Comparison of ENCODE assay signal across 1 cellular context in genomic region chr9:35711501-35712428, GRCh38.
A peak's percentile ranks its signal among the peaks of the same experiment; 100 is the strongest.
TF ChIP-seq lines count a peak whose summit lies in the region.

No MANE protein-coding gene starts in this region.

TF ChIP-seq in GM12878, 131 proteins besides CTCF, POLR2A, EP300 and RAD21:
- peak; percentile 31; the same call in 1 of the 2 replicates for TF ChIP-seq RUNX3 (IDR thresholded peaks at IDR 0.05; ENCODE audit: low read length)
- no peak for TF ChIP-seq RCOR1 (conservative IDR thresholded peaks at IDR 0.05; ENCODE audit: low read depth, low read length)
